ENCODE assay signal across 8 cellular contexts in genomic region chr11:62669420-62670161, GRCh38. TPM values are rescaled to one million over a fixed set of nuclear protein-coding genes. Genes with fewer than 3 reads are reported as not detected.
DNase-seq lines count a peak whose midpoint lies in the region; ATAC-seq and TF ChIP-seq lines count a peak whose summit lies in the region.

No MANE protein-coding gene starts in this region.

- no peak for TF ChIP-seq CTCF in left ventricle myocardium inferior (IDR thresholded peaks at IDR 0.05; ENCODE audit: borderline replicate concordance)
- TF ChIP-seq CTCF in RWPE2 (IDR thresholded peaks at IDR 0.05; ENCODE audit: poor library complexity, severe bottlenecking), result no peak
- no peak for TF ChIP-seq CTCF in glutamatergic neuron (IDR thresholded peaks at IDR 0.05; ENCODE audit: partially characterized antibody, unreplicated experiment)

- H3K9me3 ChIP-seq in left ventricle myocardium inferior (replicated peaks), result no peaks in the 10 kb centered on the region
- no peaks in the 10 kb centered on the region for H3K9me3 ChIP-seq in RWPE2 (ENCODE audit: severe bottlenecking)
- H3K9me3 ChIP-seq in stomach smooth muscle (ENCODE audit: control insufficient read depth in 2 of 2, low read length in 2 of 2), result no peaks in the 10 kb centered on the region

- peaks cover 13% of the 10 kb centered on the region for H3K4me1 Mint-ChIP-seq in glutamatergic neuron (ENCODE audit: low read depth, unreplicated experiment)

- no peaks in the 10 kb centered on the region for H3K27me3 ChIP-seq in left ventricle myocardium inferior (ENCODE audit: low read depth)
- H3K27me3 ChIP-seq in RWPE2 (ENCODE audit: insufficient read depth, poor library complexity, severe bottlenecking), result no peaks in the 10 kb centered on the region
- H3K27me3 ChIP-seq in stomach smooth muscle (ENCODE audit: control insufficient read depth in 1 of 2, insufficient read depth in 2 of 2, low read length in 2 of 2), result no peaks in the 10 kb centered on the region

- DNase-seq in left ventricle myocardium inferior, result no peak
- DNase-seq in left cardiac atrium, result no peak
- DNase-seq in RWPE2 (ENCODE audit: low spot score), result no peak
- no peak for DNase-seq in glutamatergic neuron
- no peak for DNase-seq in stimulated activated CD4-positive, alpha-beta T cell treated with anti-CD3 and anti-CD28 coated beads, Interleukin-4, amount 100 ng/mL, for 1 hour
- no peak for DNase-seq in posterior vena cava (ENCODE audit: low spot score)

- H3K4me3 ChIP-seq in left ventricle myocardium inferior, result no peak overlapping the region
- no peak overlapping the region for H3K4me3 ChIP-seq in RWPE2 (ENCODE audit: severe bottlenecking)
- no peak overlapping the region for H3K4me3 ChIP-seq in stomach smooth muscle (ENCODE audit: low read length in 2 of 2)

- H3K27ac ChIP-seq in left ventricle myocardium inferior (replicated peaks), result peak overlapping the region; percentile 91
- peak overlapping the region; percentile 86 for H3K27ac ChIP-seq in RWPE2 (ENCODE audit: poor library complexity, severe bottlenecking)
- peak overlapping the region; percentile 31 for H3K27ac ChIP-seq in stomach smooth muscle (ENCODE audit: low read length)

- peak overlapping the region; percentile 81 for H3K27ac Mint-ChIP-seq in glutamatergic neuron (ENCODE audit: unreplicated experiment)

- H3K4me1 ChIP-seq in left ventricle myocardium inferior (peaks cover 84% of the 10 kb centered on the region), RWPE2 (ENCODE audit: insufficient read depth, poor library complexity, severe bottlenecking) (peaks cover 9% of the 10 kb centered on the region), stomach smooth muscle (ENCODE audit: control insufficient read depth, insufficient read depth, low read length) (peaks cover 50% of the 10 kb centered on the region)

- H3K4me3 Mint-ChIP-seq in glutamatergic neuron (ENCODE audit: unreplicated experiment), result peak overlapping the region; percentile 43

- H3K27me3 Mint-ChIP-seq in glutamatergic neuron (ENCODE audit: unreplicated experiment), result peaks cover 9% of the 10 kb centered on the region

- peaks cover 10% of the 10 kb centered on the region for H3K9me3 Mint-ChIP-seq in glutamatergic neuron (ENCODE audit: unreplicated experiment)

- no peaks in the 10 kb centered on the region for H3K36me3 Mint-ChIP-seq in glutamatergic neuron (ENCODE audit: unreplicated experiment)

- intact Hi-C loops in left ventricle myocardium inferior (cut with micrococcal nuclease) (no loop called here), left cardiac atrium (cut with DNase I) (no loop called here), posterior vena cava (cut with DNase I) (no loop called here)

- H3K36me3 ChIP-seq in left ventricle myocardium inferior (peaks cover 19% of the 10 kb centered on the region), RWPE2 (ENCODE audit: low read depth) (peaks cover 37% of the 10 kb centered on the region), stomach smooth muscle (ENCODE audit: control insufficient read depth in 2 of 2, insufficient read depth in 2 of 2, low read length in 2 of 2) (peaks cover 4 to 12% of the 10 kb centered on the region in 2 donors)

- peak overlapping the region in 1 of 2 donors; percentile 23 for H3K9ac ChIP-seq in stomach smooth muscle (ENCODE audit: low read length in 2 of 2)

- no peak for ATAC-seq in left cardiac atrium
- no peak for ATAC-seq in RWPE2 (ENCODE audit: low read depth)
- ATAC-seq in GM18511 (IDR thresholded peaks at IDR 0.05; ENCODE audit: unreplicated experiment), result no peak

RNA-seq across cellular contexts. Expression of gene UQCC3, which starts 1.9 kb away (rescaled TPM):
- total RNA-seq in left ventricle myocardium inferior (6.9 TPM), left cardiac atrium (1 to 10 TPM; 6.2 to 7.0 TPM), glutamatergic neuron (ENCODE audit: unreplicated experiment) (5.7 TPM), posterior vena cava (1 to 10 TPM; 3.6 to 3.7 TPM)

RNA-seq across cellular contexts. Expression of gene LBHD1, which starts 2.5 kb away (rescaled TPM):
- total RNA-seq in left ventricle myocardium inferior (2.1 TPM), left cardiac atrium (1 to 10 TPM; 4.0 to 4.1 TPM), glutamatergic neuron (ENCODE audit: unreplicated experiment) (4.6 TPM), posterior vena cava (1 to 10 TPM; 3.7 to 5.1 TPM)

RNA-seq across cellular contexts. Expression of gene CSKMT, which starts 4.5 kb away (rescaled TPM):
- 5.0 TPM for total RNA-seq in left ventricle myocardium inferior
- total RNA-seq in left cardiac atrium, result 10 to 100 TPM in 1 of 2 donors, 1 to 10 TPM in 1; 6.6 to 10.0 TPM
- 15.7 TPM for total RNA-seq in glutamatergic neuron (ENCODE audit: unreplicated experiment)
- 10 to 100 TPM in 1 of 2 donors, 1 to 10 TPM in 1; 8.5 to 10.5 TPM for total RNA-seq in posterior vena cava

RNA-seq across cellular contexts. Expression of gene C11orf98, which starts 4.6 kb away (rescaled TPM):
- 31.1 TPM for total RNA-seq in left ventricle myocardium inferior
- 10 to 100 TPM; 33.9 to 41.1 TPM for total RNA-seq in left cardiac atrium
- total RNA-seq in glutamatergic neuron (ENCODE audit: unreplicated experiment), result 73.6 TPM
- total RNA-seq in posterior vena cava, result 10 to 100 TPM; 27.4 to 35.9 TPM

RNA-seq across cellular contexts. Expression of gene UBXN1, which starts 9.3 kb away (rescaled TPM):
- total RNA-seq in left ventricle myocardium inferior (82.3 TPM), left cardiac atrium (10 to 100 TPM; 70.7 to 71.8 TPM), glutamatergic neuron (ENCODE audit: unreplicated experiment) (146 TPM), posterior vena cava (10 to 100 TPM; 74.8 to 76.1 TPM)

Comparison
In these comparisons a context has a peak if more than half of its experiments do, and no peak if none do; other contexts are left out.
1. H3K27ac ChIP-seq: peak in every context shown above with its lines; median percentile 91 in left ventricle myocardium inferior; 86 in RWPE2; 31 in stomach smooth muscle.